ENCODE assay signal across 2 cellular contexts in the genomic region with DNA sequence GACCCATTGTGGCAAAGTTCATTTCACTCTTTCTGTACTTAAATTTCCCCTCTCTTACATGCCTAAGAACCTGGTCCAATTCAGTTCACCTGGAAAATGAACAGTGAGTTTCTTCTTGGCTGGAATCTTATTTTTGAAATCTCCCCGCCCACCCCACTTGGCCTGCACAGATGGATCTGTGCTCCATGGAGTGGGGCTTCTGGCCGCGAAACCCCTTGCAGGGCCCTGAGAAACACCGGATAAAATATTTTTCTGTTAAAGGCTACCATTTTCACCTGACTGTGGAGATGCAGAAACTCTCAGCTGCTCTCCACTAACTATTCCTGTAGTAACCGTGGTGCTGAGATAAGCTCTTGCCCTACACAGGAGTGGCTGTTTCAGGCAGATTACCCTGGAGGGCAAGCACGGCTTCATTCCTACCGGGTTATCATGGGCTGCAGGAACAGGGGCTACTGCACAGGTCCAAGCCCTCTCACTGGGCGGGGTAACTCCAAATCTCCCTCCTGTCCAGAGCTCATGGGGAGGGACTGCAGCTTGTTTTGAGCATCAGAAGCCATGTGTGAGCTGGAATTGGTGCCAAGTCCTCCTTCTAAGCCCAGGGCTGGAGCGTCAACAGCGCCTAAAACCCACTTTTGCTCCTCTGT.
A peak's percentile ranks its signal among the peaks of the same experiment; 100 is the strongest.
TF ChIP-seq lines count a peak whose summit lies in the region.

No MANE protein-coding gene starts in this region.

TF ChIP-seq in GM23338, 12 proteins besides CTCF, POLR2A, EP300 and RAD21:
- TF ChIP-seq EZH2 (IDR thresholded peaks at IDR 0.05; ENCODE audit: low read depth, unreplicated experiment) (no peak), ZNF331 (CRISPR knock-in tag; IDR thresholded peaks at IDR 0.05; ENCODE audit: low read depth) (no peak), STAT1 (IDR thresholded peaks at IDR 0.05; ENCODE audit: unreplicated experiment) (no peak), JUNB (IDR thresholded peaks at IDR 0.05; ENCODE audit: unreplicated experiment) (no peak)
TF ChIP-seq in GM23338: peak in this region for 0.

TF ChIP-seq in K562, 482 proteins besides CTCF, POLR2A, EP300 and RAD21 (continued from another document and continues in another):
- TF ChIP-seq TAL1 (IDR thresholded peaks at IDR 0.05) (peak; percentile 99), ZNF274 (IDR thresholded peaks at IDR 0.05; ENCODE audit: borderline replicate concordance, low read depth, low read length) (no peak; the same call in 1 of the 2 replicates), FOXJ2 (tag; IDR thresholded peaks at IDR 0.05) (no peak), ZNF644 (tag; IDR thresholded peaks at IDR 0.05; ENCODE audit: low read depth) (no peak), TGIF2 (CRISPR knock-in tag; IDR thresholded peaks at IDR 0.05) (no peak), XRCC3 (IDR thresholded peaks at IDR 0.05) (no peak), SMAD2 (IDR thresholded peaks at IDR 0.05; ENCODE audit: low read depth, low read length) (no peak), ZNF766 (CRISPR knock-in tag; conservative IDR thresholded peaks at IDR 0.05) (0 out of 2 replicates have a peak, but pooled peaks have one; percentile 20), NCOA1 (IDR thresholded peaks at IDR 0.05; ENCODE audit: low read depth) (peak; percentile 78; the same call in 1 of the 2 replicates), NFIX (CRISPR knock-in tag; IDR thresholded peaks at IDR 0.05; ENCODE audit: low read depth) (no peak), TAF9B (IDR thresholded peaks at IDR 0.05; ENCODE audit: partially characterized antibody) (peak; percentile 38), FOSL1 (tag; conservative IDR thresholded peaks at IDR 0.05) (no peak), HDAC1 (IDR thresholded peaks at IDR 0.05) (peak in 1 of 2 experiments; percentile 94; a peak in 2 of 4 replicates), RFX1 (IDR thresholded peaks at IDR 0.05) (peak; percentile 27; the same call in 1 of the 2 replicates), GABPB1 (CRISPR knock-in tag; IDR thresholded peaks at IDR 0.05) (peak; percentile 60; the same call in 1 of the 2 replicates), ZNF584 (CRISPR knock-in tag; IDR thresholded peaks at IDR 0.05; ENCODE audit: low read depth) (no peak), OTX1 (CRISPR knock-in tag; IDR thresholded peaks at IDR 0.05) (no peak), TCF7 (IDR thresholded peaks at IDR 0.05; ENCODE audit: borderline replicate concordance) (no peak), RAD51 (IDR thresholded peaks at IDR 0.05; ENCODE audit: borderline replicate concordance, low read depth) (no peak), POLR2AphosphoS5 (IDR thresholded peaks at IDR 0.05; ENCODE audit: control insufficient read depth, insufficient read depth, low read depth, low read length) (peak; percentile 99), TCF7L2 (IDR thresholded peaks at IDR 0.05; ENCODE audit: low read depth, low read length) (no peak), ZBTB8A (IDR thresholded peaks at IDR 0.05; ENCODE audit: partially characterized antibody) (no peak), SMARCC2 (IDR thresholded peaks at IDR 0.05; ENCODE audit: low read depth) (peak; percentile 86), BACH1 (tag; IDR thresholded peaks at IDR 0.05) (no peak), ETS2 (tag; IDR thresholded peaks at IDR 0.05; ENCODE audit: borderline replicate concordance, poor library complexity, severe bottlenecking) (no peak), FOXK1 (CRISPR knock-in tag; IDR thresholded peaks at IDR 0.05; ENCODE audit: borderline replicate concordance) (no peak), YBX1 (IDR thresholded peaks at IDR 0.05) (no peak), ZNF780A (CRISPR knock-in tag; IDR thresholded peaks at IDR 0.05) (no peak), KLF1 (tag; IDR thresholded peaks at IDR 0.05) (no peak), RBM25 (IDR thresholded peaks at IDR 0.05; ENCODE audit: low read depth, low read length, severe bottlenecking) (peak; percentile 7), POLR2B (IDR thresholded peaks at IDR 0.05; ENCODE audit: low read depth, partially characterized antibody) (no peak), CTBP1 (IDR thresholded peaks at IDR 0.05; ENCODE audit: borderline replicate concordance) (peak; percentile 78; the same call in 1 of the 2 replicates), ILF3 (IDR thresholded peaks at IDR 0.05; ENCODE audit: borderline replicate concordance) (no peak), SRSF3 (IDR thresholded peaks at IDR 0.05; ENCODE audit: insufficient read depth, low read length) (no peak), POLR2AphosphoS2 (IDR thresholded peaks at IDR 0.05; ENCODE audit: low read length) (no peak), ZNF165 (CRISPR knock-in tag; IDR thresholded peaks at IDR 0.05; ENCODE audit: borderline replicate concordance) (no peak), MBD2 (IDR thresholded peaks at IDR 0.05; ENCODE audit: borderline replicate concordance, low read depth) (peak; percentile 61; the same call in 1 of the 2 replicates), ERF (CRISPR knock-in tag; IDR thresholded peaks at IDR 0.05) (no peak), CBX1 (IDR thresholded peaks at IDR 0.05; ENCODE audit: low read depth) (no peak), HMG20A (CRISPR knock-in tag; conservative IDR thresholded peaks at IDR 0.05) (no peak), PTRF (tag; IDR thresholded peaks at IDR 0.05) (no peak), GTF2A2 (tag; IDR thresholded peaks at IDR 0.05) (no peak), ZNF316 (IDR thresholded peaks at IDR 0.05) (no peak), CBFA2T3 (IDR thresholded peaks at IDR 0.05) (peak; percentile 99)
- TF ChIP-seq, protein P1, sequence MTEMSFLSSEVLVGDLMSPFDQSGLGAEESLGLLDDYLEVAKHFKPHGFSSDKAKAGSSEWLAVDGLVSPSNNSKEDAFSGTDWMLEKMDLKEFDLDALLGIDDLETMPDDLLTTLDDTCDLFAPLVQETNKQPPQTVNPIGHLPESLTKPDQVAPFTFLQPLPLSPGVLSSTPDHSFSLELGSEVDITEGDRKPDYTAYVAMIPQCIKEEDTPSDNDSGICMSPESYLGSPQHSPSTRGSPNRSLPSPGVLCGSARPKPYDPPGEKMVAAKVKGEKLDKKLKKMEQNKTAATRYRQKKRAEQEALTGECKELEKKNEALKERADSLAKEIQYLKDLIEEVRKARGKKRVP (CRISPR knock-in tag; IDR thresholded peaks at IDR 0.05): no peak
- TF ChIP-seq, protein P2, sequence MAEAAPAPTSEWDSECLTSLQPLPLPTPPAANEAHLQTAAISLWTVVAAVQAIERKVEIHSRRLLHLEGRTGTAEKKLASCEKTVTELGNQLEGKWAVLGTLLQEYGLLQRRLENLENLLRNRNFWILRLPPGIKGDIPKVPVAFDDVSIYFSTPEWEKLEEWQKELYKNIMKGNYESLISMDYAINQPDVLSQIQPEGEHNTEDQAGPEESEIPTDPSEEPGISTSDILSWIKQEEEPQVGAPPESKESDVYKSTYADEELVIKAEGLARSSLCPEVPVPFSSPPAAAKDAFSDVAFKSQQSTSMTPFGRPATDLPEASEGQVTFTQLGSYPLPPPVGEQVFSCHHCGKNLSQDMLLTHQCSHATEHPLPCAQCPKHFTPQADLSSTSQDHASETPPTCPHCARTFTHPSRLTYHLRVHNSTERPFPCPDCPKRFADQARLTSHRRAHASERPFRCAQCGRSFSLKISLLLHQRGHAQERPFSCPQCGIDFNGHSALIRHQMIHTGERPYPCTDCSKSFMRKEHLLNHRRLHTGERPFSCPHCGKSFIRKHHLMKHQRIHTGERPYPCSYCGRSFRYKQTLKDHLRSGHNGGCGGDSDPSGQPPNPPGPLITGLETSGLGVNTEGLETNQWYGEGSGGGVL (CRISPR knock-in tag; IDR thresholded peaks at IDR 0.05): no peak
- TF ChIP-seq, protein P3, sequence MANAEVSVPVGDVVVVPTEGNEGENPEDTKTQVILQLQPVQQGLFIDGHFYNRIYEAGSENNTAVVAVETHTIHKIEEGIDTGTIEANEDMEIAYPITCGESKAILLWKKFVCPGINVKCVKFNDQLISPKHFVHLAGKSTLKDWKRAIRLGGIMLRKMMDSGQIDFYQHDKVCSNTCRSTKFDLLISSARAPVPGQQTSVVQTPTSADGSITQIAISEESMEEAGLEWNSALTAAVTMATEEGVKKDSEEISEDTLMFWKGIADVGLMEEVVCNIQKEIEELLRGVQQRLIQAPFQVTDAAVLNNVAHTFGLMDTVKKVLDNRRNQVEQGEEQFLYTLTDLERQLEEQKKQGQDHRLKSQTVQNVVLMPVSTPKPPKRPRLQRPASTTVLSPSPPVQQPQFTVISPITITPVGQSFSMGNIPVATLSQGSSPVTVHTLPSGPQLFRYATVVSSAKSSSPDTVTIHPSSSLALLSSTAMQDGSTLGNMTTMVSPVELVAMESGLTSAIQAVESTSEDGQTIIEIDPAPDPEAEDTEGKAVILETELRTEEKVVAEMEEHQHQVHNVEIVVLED (CRISPR knock-in tag; IDR thresholded peaks at IDR 0.05): no peak
- TF ChIP-seq, protein P4, sequence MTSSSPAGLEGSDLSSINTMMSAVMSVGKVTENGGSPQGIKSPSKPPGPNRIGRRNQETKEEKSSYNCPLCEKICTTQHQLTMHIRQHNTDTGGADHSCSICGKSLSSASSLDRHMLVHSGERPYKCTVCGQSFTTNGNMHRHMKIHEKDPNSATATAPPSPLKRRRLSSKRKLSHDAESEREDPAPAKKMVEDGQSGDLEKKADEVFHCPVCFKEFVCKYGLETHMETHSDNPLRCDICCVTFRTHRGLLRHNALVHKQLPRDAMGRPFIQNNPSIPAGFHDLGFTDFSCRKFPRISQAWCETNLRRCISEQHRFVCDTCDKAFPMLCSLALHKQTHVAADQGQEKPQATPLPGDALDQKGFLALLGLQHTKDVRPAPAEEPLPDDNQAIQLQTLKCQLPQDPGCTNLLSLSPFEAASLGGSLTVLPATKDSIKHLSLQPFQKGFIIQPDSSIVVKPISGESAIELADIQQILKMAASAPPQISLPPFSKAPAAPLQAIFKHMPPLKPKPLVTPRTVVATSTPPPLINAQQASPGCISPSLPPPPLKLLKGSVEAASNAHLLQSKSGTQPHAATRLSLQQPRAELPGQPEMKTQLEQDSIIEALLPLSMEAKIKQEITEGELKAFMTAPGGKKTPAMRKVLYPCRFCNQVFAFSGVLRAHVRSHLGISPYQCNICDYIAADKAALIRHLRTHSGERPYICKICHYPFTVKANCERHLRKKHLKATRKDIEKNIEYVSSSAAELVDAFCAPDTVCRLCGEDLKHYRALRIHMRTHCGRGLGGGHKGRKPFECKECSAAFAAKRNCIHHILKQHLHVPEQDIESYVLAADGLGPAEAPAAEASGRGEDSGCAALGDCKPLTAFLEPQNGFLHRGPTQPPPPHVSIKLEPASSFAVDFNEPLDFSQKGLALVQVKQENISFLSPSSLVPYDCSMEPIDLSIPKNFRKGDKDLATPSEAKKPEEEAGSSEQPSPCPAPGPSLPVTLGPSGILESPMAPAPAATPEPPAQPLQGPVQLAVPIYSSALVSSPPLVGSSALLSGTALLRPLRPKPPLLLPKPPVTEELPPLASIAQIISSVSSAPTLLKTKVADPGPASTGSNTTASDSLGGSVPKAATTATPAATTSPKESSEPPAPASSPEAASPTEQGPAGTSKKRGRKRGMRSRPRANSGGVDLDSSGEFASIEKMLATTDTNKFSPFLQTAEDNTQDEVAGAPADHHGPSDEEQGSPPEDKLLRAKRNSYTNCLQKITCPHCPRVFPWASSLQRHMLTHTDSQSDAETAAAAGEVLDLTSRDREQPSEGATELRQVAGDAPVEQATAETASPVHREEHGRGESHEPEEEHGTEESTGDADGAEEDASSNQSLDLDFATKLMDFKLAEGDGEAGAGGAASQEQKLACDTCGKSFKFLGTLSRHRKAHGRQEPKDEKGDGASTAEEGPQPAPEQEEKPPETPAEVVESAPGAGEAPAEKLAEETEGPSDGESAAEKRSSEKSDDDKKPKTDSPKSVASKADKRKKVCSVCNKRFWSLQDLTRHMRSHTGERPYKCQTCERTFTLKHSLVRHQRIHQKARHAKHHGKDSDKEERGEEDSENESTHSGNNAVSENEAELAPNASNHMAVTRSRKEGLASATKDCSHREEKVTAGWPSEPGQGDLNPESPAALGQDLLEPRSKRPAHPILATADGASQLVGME (CRISPR knock-in tag; IDR thresholded peaks at IDR 0.05): no peak
- TF ChIP-seq, protein P5, sequence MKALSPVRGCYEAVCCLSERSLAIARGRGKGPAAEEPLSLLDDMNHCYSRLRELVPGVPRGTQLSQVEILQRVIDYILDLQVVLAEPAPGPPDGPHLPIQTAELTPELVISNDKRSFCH (CRISPR knock-in tag; IDR thresholded peaks at IDR 0.05): no peak
- TF ChIP-seq, protein P5 (tag; IDR thresholded peaks at IDR 0.05): no peak; the same call in 1 of the 2 replicates
- TF ChIP-seq, protein P6, sequence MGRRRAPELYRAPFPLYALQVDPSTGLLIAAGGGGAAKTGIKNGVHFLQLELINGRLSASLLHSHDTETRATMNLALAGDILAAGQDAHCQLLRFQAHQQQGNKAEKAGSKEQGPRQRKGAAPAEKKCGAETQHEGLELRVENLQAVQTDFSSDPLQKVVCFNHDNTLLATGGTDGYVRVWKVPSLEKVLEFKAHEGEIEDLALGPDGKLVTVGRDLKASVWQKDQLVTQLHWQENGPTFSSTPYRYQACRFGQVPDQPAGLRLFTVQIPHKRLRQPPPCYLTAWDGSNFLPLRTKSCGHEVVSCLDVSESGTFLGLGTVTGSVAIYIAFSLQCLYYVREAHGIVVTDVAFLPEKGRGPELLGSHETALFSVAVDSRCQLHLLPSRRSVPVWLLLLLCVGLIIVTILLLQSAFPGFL (CRISPR knock-in tag; IDR thresholded peaks at IDR 0.05): no peak
- TF ChIP-seq, protein P7, sequence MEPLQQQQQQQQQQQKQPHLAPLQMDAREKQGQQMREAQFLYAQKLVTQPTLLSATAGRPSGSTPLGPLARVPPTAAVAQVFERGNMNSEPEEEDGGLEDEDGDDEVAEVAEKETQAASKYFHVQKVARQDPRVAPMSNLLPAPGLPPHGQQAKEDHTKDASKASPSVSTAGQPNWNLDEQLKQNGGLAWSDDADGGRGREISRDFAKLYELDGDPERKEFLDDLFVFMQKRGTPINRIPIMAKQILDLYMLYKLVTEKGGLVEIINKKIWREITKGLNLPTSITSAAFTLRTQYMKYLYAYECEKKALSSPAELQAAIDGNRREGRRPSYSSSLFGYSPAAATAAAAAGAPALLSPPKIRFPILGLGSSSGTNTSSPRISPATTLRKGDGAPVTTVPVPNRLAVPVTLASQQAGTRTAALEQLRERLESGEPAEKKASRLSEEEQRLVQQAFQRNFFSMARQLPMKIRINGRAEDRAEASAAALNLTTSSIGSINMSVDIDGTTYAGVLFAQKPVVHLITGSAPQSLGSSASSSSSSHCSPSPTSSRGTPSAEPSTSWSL (CRISPR knock-in tag; IDR thresholded peaks at IDR 0.05; ENCODE audit: borderline replicate concordance): no peak
- TF ChIP-seq, protein P8, sequence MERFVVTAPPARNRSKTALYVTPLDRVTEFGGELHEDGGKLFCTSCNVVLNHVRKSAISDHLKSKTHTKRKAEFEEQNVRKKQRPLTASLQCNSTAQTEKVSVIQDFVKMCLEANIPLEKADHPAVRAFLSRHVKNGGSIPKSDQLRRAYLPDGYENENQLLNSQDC (CRISPR knock-in tag; IDR thresholded peaks at IDR 0.05): no peak
- TF ChIP-seq, protein P9, sequence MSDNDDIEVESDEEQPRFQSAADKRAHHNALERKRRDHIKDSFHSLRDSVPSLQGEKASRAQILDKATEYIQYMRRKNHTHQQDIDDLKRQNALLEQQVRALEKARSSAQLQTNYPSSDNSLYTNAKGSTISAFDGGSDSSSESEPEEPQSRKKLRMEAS (CRISPR knock-in tag; IDR thresholded peaks at IDR 0.05): peak; percentile 64
